In the genomic region with DNA sequence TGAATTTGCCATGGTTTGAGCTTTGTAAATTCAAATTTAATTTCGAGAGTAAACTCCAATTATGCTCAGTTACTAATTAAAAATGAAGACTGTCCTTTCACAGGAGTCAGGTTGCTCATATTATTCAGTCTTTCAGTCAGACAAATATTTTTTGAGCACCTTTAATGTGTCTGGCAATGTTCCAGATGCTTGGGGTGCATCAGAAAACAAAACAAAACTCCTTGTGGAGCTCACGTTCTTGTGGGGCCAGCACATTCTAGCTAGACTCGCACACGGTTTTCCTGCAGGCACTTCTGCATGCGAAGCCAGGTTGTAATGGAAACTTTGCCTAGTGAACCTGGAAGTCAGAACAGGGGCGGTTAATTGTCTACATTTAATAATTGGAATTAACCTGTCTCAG, we compare ENCODE assay signal across 16 cellular contexts.
"Had no signal": no experiment of that assay in that cellular context is flagged by ENCODE, and none has a peak within 500 bp of the region (broad histone marks: within the 10 kb centered on the region; RNA-seq: fewer than 3 reads in every experiment).

No MANE protein-coding gene starts in this region.

- DNase-seq: activated CD4-positive, alpha-beta T cell treated with anti-CD3 and anti-CD28 coated beads, Interleukin-2, amount 10 ng/mL, durations not matched to agents 24 days and 14 days; activated CD8-positive, alpha-beta T cell treated with anti-CD3 and anti-CD28 coated beads for 36 hours; activated naive CD4-positive, alpha-beta T cell; activated naive CD8-positive, alpha-beta T cell treated with anti-CD3 and anti-CD28 coated beads for 36 hours; activated T-cell treated with anti-CD3 and anti-CD28 coated beads, Interleukin-2, amount 50 U/mL, for 1 hour; amniotic stem cell; mesenchymal stem cell; naive thymus-derived CD4-positive, alpha-beta T cell; right cardiac atrium; stimulated activated naive CD8-positive, alpha-beta T cell treated with anti-CD3 and anti-CD28 coated beads, Interleukin-15, Interleukin-2, amounts not matched to agents 100 U/mL and 50 U/mL, for 24 hours; substantia nigra; tibial artery had no signal

- H3K4me3 ChIP-seq: hepatocyte, neural progenitor cell, tibial artery had no signal

- H3K27ac Mint-ChIP-seq: activated CD8-positive, alpha-beta T cell treated with anti-CD3 and anti-CD28 coated beads for 36 hours; activated naive CD8-positive, alpha-beta T cell treated with anti-CD3 and anti-CD28 coated beads for 36 hours; activated T-helper 17 cell treated with anti-CD3 and anti-CD28 coated beads, Interleukin-2, amount 50 U/mL, for 72 hours; neural progenitor cell had no signal

- H3K4me1 ChIP-seq: neural progenitor cell, tibial artery had no signal

- H3K27ac ChIP-seq: hepatocyte, neural progenitor cell, tibial artery had no signal

- H3K9me3 Mint-ChIP-seq: activated CD4-positive, alpha-beta T cell treated with anti-CD3 and anti-CD28 coated beads, Interleukin-2, amount 10 ng/mL, durations not matched to agents 24 days and 14 days; activated CD8-positive, alpha-beta T cell treated with anti-CD3 and anti-CD28 coated beads for 36 hours; activated naive CD8-positive, alpha-beta T cell treated with anti-CD3 and anti-CD28 coated beads for 36 hours; activated T-helper 17 cell treated with anti-CD3 and anti-CD28 coated beads, Interleukin-2, amount 50 U/mL, for 72 hours; naive thymus-derived CD4-positive, alpha-beta T cell; neural progenitor cell had no signal

- ATAC-seq: activated CD8-positive, alpha-beta T cell treated with anti-CD3 and anti-CD28 coated beads for 36 hours; activated T-helper 17 cell treated with anti-CD3 and anti-CD28 coated beads, Interleukin-2, amount 50 U/mL, for 72 hours; naive thymus-derived CD4-positive, alpha-beta T cell; right cardiac atrium; stimulated activated naive CD8-positive, alpha-beta T cell treated with anti-CD3 and anti-CD28 coated beads, Interleukin-15, Interleukin-2, amounts not matched to agents 100 U/mL and 50 U/mL, for 24 hours had no signal

- H3K36me3 ChIP-seq: neural progenitor cell had no signal

- H3K4me3 Mint-ChIP-seq: activated CD4-positive, alpha-beta T cell treated with anti-CD3 and anti-CD28 coated beads, Interleukin-2, amount 10 ng/mL, durations not matched to agents 24 days and 14 days; activated CD8-positive, alpha-beta T cell treated with anti-CD3 and anti-CD28 coated beads for 36 hours; activated naive CD8-positive, alpha-beta T cell treated with anti-CD3 and anti-CD28 coated beads for 36 hours; activated T-helper 17 cell treated with anti-CD3 and anti-CD28 coated beads, Interleukin-2, amount 50 U/mL, for 72 hours; naive thymus-derived CD4-positive, alpha-beta T cell; neural progenitor cell had no signal

- H3K27me3 Mint-ChIP-seq: activated CD4-positive, alpha-beta T cell treated with anti-CD3 and anti-CD28 coated beads, Interleukin-2, amount 10 ng/mL, durations not matched to agents 24 days and 14 days; activated CD8-positive, alpha-beta T cell treated with anti-CD3 and anti-CD28 coated beads for 36 hours; activated naive CD8-positive, alpha-beta T cell treated with anti-CD3 and anti-CD28 coated beads for 36 hours; activated T-helper 17 cell treated with anti-CD3 and anti-CD28 coated beads, Interleukin-2, amount 50 U/mL, for 72 hours; naive thymus-derived CD4-positive, alpha-beta T cell; progenitor cell of endocrine pancreas had no signal

- H3K4me1 Mint-ChIP-seq: activated CD4-positive, alpha-beta T cell treated with anti-CD3 and anti-CD28 coated beads, Interleukin-2, amount 10 ng/mL, durations not matched to agents 24 days and 14 days; activated naive CD8-positive, alpha-beta T cell treated with anti-CD3 and anti-CD28 coated beads for 36 hours; activated T-helper 17 cell treated with anti-CD3 and anti-CD28 coated beads, Interleukin-2, amount 50 U/mL, for 72 hours; neural progenitor cell had no signal

- H3K9me3 ChIP-seq: tibial artery had no signal
